12 cellular contexts compared by ENCODE assay signal in genomic region chr5:157157492-157157891, GRCh38. TPM values are rescaled to one million over a fixed set of nuclear protein-coding genes. Genes with fewer than 3 reads are reported as not detected.
DNase-seq lines count a peak whose midpoint lies in the region; ATAC-seq and TF ChIP-seq lines count a peak whose summit lies in the region.
"Had no signal": no experiment of that assay in that cellular context is flagged by ENCODE, and none has a peak within 500 bp of the region (broad histone marks: within the 10 kb centered on the region; RNA-seq: fewer than 3 reads in every experiment).

No MANE protein-coding gene starts in this region.

- H3K36me3 Mint-ChIP-seq in stimulated activated naive CD8-positive, alpha-beta T cell treated with anti-CD3 and anti-CD28 coated beads, Interleukin-15, Interleukin-2, amounts not matched to agents 100 ng/mL and 50 ng/mL, for 24 hours (ENCODE audit: low read depth): peaks cover 7% of the 10 kb centered on the region
- H3K36me3 Mint-ChIP-seq in activated T-helper 17 cell treated with anti-CD3 and anti-CD28 coated beads, Interleukin-2, amount 50 U/mL, for 72 hours (ENCODE audit: low read depth): peaks cover 13% of the 10 kb centered on the region

- H3K27me3 Mint-ChIP-seq in stimulated activated naive CD8-positive, alpha-beta T cell treated with anti-CD3 and anti-CD28 coated beads, Interleukin-15, Interleukin-2, amounts not matched to agents 100 ng/mL and 50 ng/mL, for 24 hours: no peaks in the 10 kb centered on the region
- no peaks in the 10 kb centered on the region for H3K27me3 Mint-ChIP-seq in activated T-helper 17 cell treated with anti-CD3 and anti-CD28 coated beads, Interleukin-2, amount 50 U/mL, for 72 hours
- H3K27me3 Mint-ChIP-seq: B cell had no signal

- H3K27me3 ChIP-seq in Karpas-422 (ENCODE audit: low read length): no peaks in the 10 kb centered on the region
- H3K27me3 ChIP-seq in Peyer's patch: no peaks in the 10 kb centered on the region

- no peak for ATAC-seq in stimulated activated naive CD8-positive, alpha-beta T cell treated with anti-CD3 and anti-CD28 coated beads, Interleukin-15, Interleukin-2, amounts not matched to agents 100 U/mL and 50 U/mL, for 24 hours
- ATAC-seq in activated T-helper 17 cell treated with anti-CD3 and anti-CD28 coated beads, Interleukin-2, amount 50 U/mL, for 72 hours (replicated peaks): no peak
- ATAC-seq in GM21786 (IDR thresholded peaks at IDR 0.05; ENCODE audit: unreplicated experiment): no peak
- ATAC-seq: HCT116 had no signal

- no peak overlapping the region for H3K9ac ChIP-seq in Karpas-422 (ENCODE audit: low read length)
- H3K9ac ChIP-seq: GM23248 had no signal

- no peak for TF ChIP-seq CTCF in Peyer's patch (IDR thresholded peaks at IDR 0.05)

- H3K4me3 Mint-ChIP-seq in stimulated activated naive CD8-positive, alpha-beta T cell treated with anti-CD3 and anti-CD28 coated beads, Interleukin-15, Interleukin-2, amounts not matched to agents 100 ng/mL and 50 ng/mL, for 24 hours: no peak overlapping the region
- H3K4me3 Mint-ChIP-seq in activated T-helper 17 cell treated with anti-CD3 and anti-CD28 coated beads, Interleukin-2, amount 50 U/mL, for 72 hours: peak overlapping the region; percentile 84
- H3K4me3 Mint-ChIP-seq: B cell had no signal

- H3K9me2 ChIP-seq in Karpas-422 (replicated peaks; ENCODE audit: insufficient read depth, low read length): no peaks in the 10 kb centered on the region

- H3K4me3 ChIP-seq in Karpas-422 (ENCODE audit: low read length) (no peak overlapping the region), Peyer's patch (no peak overlapping the region)
- H3K4me3 ChIP-seq: GM23248 had no signal

- peaks cover 86% of the 10 kb centered on the region for H3K4me1 Mint-ChIP-seq in stimulated activated naive CD8-positive, alpha-beta T cell treated with anti-CD3 and anti-CD28 coated beads, Interleukin-15, Interleukin-2, amounts not matched to agents 100 ng/mL and 50 ng/mL, for 24 hours (ENCODE audit: low read depth)
- H3K4me1 Mint-ChIP-seq in activated T-helper 17 cell treated with anti-CD3 and anti-CD28 coated beads, Interleukin-2, amount 50 U/mL, for 72 hours: peaks cover 58% of the 10 kb centered on the region
- H3K4me1 Mint-ChIP-seq: B cell had no signal

- H3K27ac Mint-ChIP-seq in stimulated activated naive CD8-positive, alpha-beta T cell treated with anti-CD3 and anti-CD28 coated beads, Interleukin-15, Interleukin-2, amounts not matched to agents 100 ng/mL and 50 ng/mL, for 24 hours: peak overlapping the region; percentile 39
- H3K27ac Mint-ChIP-seq in activated T-helper 17 cell treated with anti-CD3 and anti-CD28 coated beads, Interleukin-2, amount 50 U/mL, for 72 hours: peak overlapping the region; percentile 89
- H3K27ac Mint-ChIP-seq: B cell had no signal

- no peak overlapping the region for H3K4me2 ChIP-seq in Karpas-422 (ENCODE audit: low read depth, low read length, poor library complexity, severe bottlenecking)

- no peak for TF ChIP-seq POLR2A in Peyer's patch (IDR thresholded peaks at IDR 0.05)

- H4K20me1 ChIP-seq in Karpas-422 (ENCODE audit: insufficient read depth, low read depth, low read length): no peaks in the 10 kb centered on the region

- H3K9me3 ChIP-seq in Karpas-422 (ENCODE audit: low read length) (no peaks in the 10 kb centered on the region), Peyer's patch (no peaks in the 10 kb centered on the region)

- H3K4me1 ChIP-seq in Karpas-422 (ENCODE audit: low read length) (peaks cover 4% of the 10 kb centered on the region; the same call in 1 of the 2 replicates), Peyer's patch (no peaks in the 10 kb centered on the region)

- H3K27ac ChIP-seq in Karpas-422 (ENCODE audit: low read length) (no peak overlapping the region), Peyer's patch (no peak overlapping the region)
- H3K27ac ChIP-seq: GM23248 had no signal

- H3K9me3 Mint-ChIP-seq in stimulated activated naive CD8-positive, alpha-beta T cell treated with anti-CD3 and anti-CD28 coated beads, Interleukin-15, Interleukin-2, amounts not matched to agents 100 ng/mL and 50 ng/mL, for 24 hours: no peaks in the 10 kb centered on the region
- peaks cover 12% of the 10 kb centered on the region for H3K9me3 Mint-ChIP-seq in activated T-helper 17 cell treated with anti-CD3 and anti-CD28 coated beads, Interleukin-2, amount 50 U/mL, for 72 hours

- DNase-seq in stimulated activated naive CD8-positive, alpha-beta T cell treated with anti-CD3 and anti-CD28 coated beads, Interleukin-15, Interleukin-2, amounts not matched to agents 100 U/mL and 50 U/mL, for 24 hours: no peak
- DNase-seq in Karpas-422 (peak; percentile 7), NCI-H1436 treated with DMSO at 0.1 percent for 48 hours (lab: John Stamatoyannopoulos, UW) (no peak), Peyer's patch (no peak)
- DNase-seq: C1 segment of cervical spinal cord, DMS53, GM23248 had no signal

- H3K36me3 ChIP-seq in Karpas-422 (ENCODE audit: insufficient read depth, low read length) (no peaks in the 10 kb centered on the region), Peyer's patch (no peaks in the 10 kb centered on the region)

- no peak overlapping the region for H2AFZ ChIP-seq in Karpas-422 (ENCODE audit: low read length)
- H2AFZ ChIP-seq: GM23248 had no signal

- H3K79me2 ChIP-seq in Karpas-422 (ENCODE audit: low read length): no peaks in the 10 kb centered on the region

RNA-seq across cellular contexts. Expression of gene GARIN3, which starts 8.6 kb away (rescaled TPM):
- total RNA-seq in Karpas-422 (2014; rRNA removed; shearing (Covaris generic); ENCODE audit: low replicate concordance): not detected in 2 replicates
- total RNA-seq in activated T-helper 17 cell treated with anti-CD3 and anti-CD28 coated beads, Interleukin-2, amount 50 U/mL, for 72 hours: under 1 TPM; 0.09 to 0.85 TPM
- not detected for total RNA-seq in Peyer's patch
- total RNA-seq: B cell, GM23248 had no signal

RNA-seq across cellular contexts. Expression of gene MED7, which starts 14.8 kb away (rescaled TPM):
- total RNA-seq in Karpas-422 (2014; rRNA removed; shearing (Covaris generic); ENCODE audit: low replicate concordance): 10.6 and 12.2 TPM in 2 replicates
- total RNA-seq in activated T-helper 17 cell treated with anti-CD3 and anti-CD28 coated beads, Interleukin-2, amount 50 U/mL, for 72 hours: 10 to 100 TPM in 1 of 2 donors, 1 to 10 TPM in 1; 9.3 to 20.3 TPM
- 10 to 100 TPM in 1 of 4 donors, 1 to 10 TPM in 3; 6.7 to 12.4 (median 7.3) TPM for total RNA-seq in Peyer's patch

RNA-seq across cellular contexts. Expression of gene ITK, which starts 23.1 kb away (rescaled TPM):
- 0.25 and 1.3 TPM in 2 replicates for total RNA-seq in Karpas-422 (2014; rRNA removed; shearing (Covaris generic); ENCODE audit: low replicate concordance)
- 100 to 1,000 TPM; 144 to 277 TPM for total RNA-seq in activated T-helper 17 cell treated with anti-CD3 and anti-CD28 coated beads, Interleukin-2, amount 50 U/mL, for 72 hours
- 10 to 100 TPM in 1 of 4 donors, 1 to 10 TPM in 3; 6.7 to 16.5 (median 6.9) TPM for total RNA-seq in Peyer's patch

RNA-seq across cellular contexts. Expression of gene HAVCR2, which starts 48.6 kb away (rescaled TPM):
- total RNA-seq in Karpas-422 (2014; rRNA removed; shearing (Covaris generic); ENCODE audit: low replicate concordance): 0.22 TPM in 1 of 2 replicates, not detected in the other
- total RNA-seq in activated T-helper 17 cell treated with anti-CD3 and anti-CD28 coated beads, Interleukin-2, amount 50 U/mL, for 72 hours: 10 to 100 TPM; 35.4 to 46.9 TPM
- 1 to 10 TPM in 2 of 4 donors, under 1 TPM in 2; 0.38 to 9.9 (median 3.8) TPM for total RNA-seq in Peyer's patch
- total RNA-seq: GM23248 had no signal

Comparison
In these comparisons a context has a peak if more than half of its experiments do, and no peak if none do; other contexts are left out.
1. RNA of gene ITK, which starts 23.1 kb away (total RNA-seq): 144 to 277 TPM in activated T-helper 17 cell treated with anti-CD3 and anti-CD28 coated beads, Interleukin-2, amount 50 U/mL, for 72 hours; 6.7 to 16.5 TPM in Peyer's patch and 0.25 to 1.3 TPM in Karpas-422; every median in the first group is over 4 times any median in the second.